In the genomic region with DNA sequence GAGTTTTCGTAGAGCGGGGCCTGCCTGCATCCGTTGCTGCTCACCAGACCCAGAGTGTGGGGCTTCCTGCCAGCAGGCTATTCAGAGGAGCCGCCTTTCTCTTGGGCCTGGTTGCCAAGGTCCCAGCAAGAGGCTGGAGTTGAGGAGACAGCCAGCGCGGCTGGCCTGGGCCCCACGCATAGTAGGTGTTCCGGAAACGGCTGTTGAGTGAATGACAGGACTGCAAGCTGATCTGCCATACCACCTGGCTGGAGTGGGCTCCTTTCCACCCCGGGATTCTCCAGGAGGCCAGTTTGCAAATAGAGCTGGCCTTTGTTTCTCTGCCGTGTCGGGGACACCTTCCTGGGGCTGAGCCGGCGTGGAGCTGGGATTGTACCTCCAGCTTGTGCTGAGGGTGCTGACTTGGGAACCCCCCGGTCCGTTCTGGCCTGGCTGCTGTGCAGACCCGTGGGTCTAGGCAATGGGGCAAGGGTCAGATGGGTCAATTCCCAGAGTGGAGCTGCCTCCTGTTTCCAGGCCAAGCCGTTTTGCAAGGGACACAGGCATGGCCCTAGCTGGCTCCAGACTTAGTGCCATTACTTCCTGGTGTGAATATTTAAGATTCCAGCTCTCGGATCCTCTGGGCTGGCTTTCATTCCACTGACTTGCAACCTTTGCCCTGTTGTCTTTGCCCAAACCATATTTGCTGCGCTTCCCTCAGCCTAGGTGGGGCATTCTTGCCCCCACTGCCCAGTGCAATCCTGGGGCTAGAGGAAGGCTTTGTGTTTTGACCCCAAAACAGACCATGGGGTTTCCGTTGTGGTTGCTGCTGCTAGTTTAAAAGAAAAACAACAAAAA, we compare ENCODE assay signal across 9 cellular contexts.
DNase-seq lines count a peak whose midpoint lies in the region; ATAC-seq and TF ChIP-seq lines count a peak whose summit lies in the region.
"Had no signal": no experiment of that assay in that cellular context is flagged by ENCODE, and none has a peak within 500 bp of the region (broad histone marks: within the 10 kb centered on the region; RNA-seq: fewer than 3 reads in every experiment).

No MANE protein-coding gene starts in this region.

- peaks cover 11% of the 10 kb centered on the region for H3K4me1 Mint-ChIP-seq in activated naive CD4-positive, alpha-beta T cell treated with anti-CD3 and anti-CD28 coated beads, Interleukin-2, amount 10 ng/mL, durations not matched to agents 7 days and 5 days

- CTCF ChIA-PET in activated naive CD4-positive, alpha-beta T cell treated with anti-CD3 and anti-CD28 coated beads, Interleukin-2, amount 10 ng/mL, durations not matched to agents 7 days and 5 days (lab: Charles Lee) = no interaction called here

- H3K4me3 Mint-ChIP-seq in activated naive CD4-positive, alpha-beta T cell treated with anti-CD3 and anti-CD28 coated beads, Interleukin-2, amount 10 ng/mL, durations not matched to agents 7 days and 5 days = no peak overlapping the region

- H3K27me3 Mint-ChIP-seq in activated naive CD4-positive, alpha-beta T cell treated with anti-CD3 and anti-CD28 coated beads, Interleukin-2, amount 10 ng/mL, durations not matched to agents 7 days and 5 days = no peaks in the 10 kb centered on the region

- in situ Hi-C loops in GM13977 (cut with MboI; ENCODE audit: low pct_unique_long_range_greater_than_20kb, low sequenced_read_pairs, unreplicated experiment) = no loop called here

- H3K9me3 Mint-ChIP-seq in activated naive CD4-positive, alpha-beta T cell treated with anti-CD3 and anti-CD28 coated beads, Interleukin-2, amount 10 ng/mL, durations not matched to agents 7 days and 5 days = no peaks in the 10 kb centered on the region

- peak overlapping the region; percentile 4 for H3K27ac ChIP-seq in rectal smooth muscle tissue (ENCODE audit: low read depth, low read length)
- H3K27ac ChIP-seq: HL-60 had no signal

- no peak for TF ChIP-seq CTCF in fibroblast of villous mesenchyme (IDR thresholded peaks at IDR 0.05; ENCODE audit: insufficient read depth, low read depth, low read length)
- TF ChIP-seq CTCF in GM13977 (IDR thresholded peaks at IDR 0.05; ENCODE audit: extremely low read depth, insufficient read depth, missing control alignments) = no peak

- peaks cover 5% of the 10 kb centered on the region for H3K4me1 ChIP-seq in rectal smooth muscle tissue (ENCODE audit: control insufficient read depth, insufficient read depth, low read length)

- H3K27ac Mint-ChIP-seq in activated naive CD4-positive, alpha-beta T cell treated with anti-CD3 and anti-CD28 coated beads, Interleukin-2, amount 10 ng/mL, durations not matched to agents 7 days and 5 days = no peak overlapping the region

- peaks cover 2% of the 10 kb centered on the region for H3K36me3 ChIP-seq in rectal smooth muscle tissue (ENCODE audit: control insufficient read depth, insufficient read depth, low read length)

- no peak overlapping the region for H3K9ac ChIP-seq in rectal smooth muscle tissue (ENCODE audit: low read length)

- H3K27me3 ChIP-seq in rectal smooth muscle tissue (ENCODE audit: control insufficient read depth, insufficient read depth, low read length) = no peaks in the 10 kb centered on the region

- no peak overlapping the region for H3K4me3 ChIP-seq in fibroblast of villous mesenchyme (ENCODE audit: low read depth, low read length)
- H3K4me3 ChIP-seq in rectal smooth muscle tissue (ENCODE audit: low read length) = peak overlapping the region; percentile 36

- ATAC-seq in GM19043 (IDR thresholded peaks at IDR 0.05; ENCODE audit: low read depth, unreplicated experiment) = peak; percentile 25

- peak; percentile 80 for DNase-seq in HuH-7.5 (ENCODE audit: low spot score)
- peak; percentile 26 for DNase-seq in fibroblast of villous mesenchyme (ENCODE audit: low read depth)
- no peak for DNase-seq in NCI-H1417 treated with DMSO at 0.1 percent for 48 hours (lab: John Stamatoyannopoulos, UW)
- DNase-seq in NCI-H1417 (lab: John Stamatoyannopoulos, UW) = no peak
- DNase-seq in GM13977 (ENCODE audit: low spot score) = no peak
- DNase-seq in activated naive CD4-positive, alpha-beta T cell treated with anti-CD3 and anti-CD28 coated beads, Interleukin-2, amount 10 ng/mL, durations not matched to agents 7 days and 5 days = no peak

- peaks cover 7% of the 10 kb centered on the region for H3K36me3 Mint-ChIP-seq in activated naive CD4-positive, alpha-beta T cell treated with anti-CD3 and anti-CD28 coated beads, Interleukin-2, amount 10 ng/mL, durations not matched to agents 7 days and 5 days

Comparison
In these comparisons a context has a peak if more than half of its experiments do, and no peak if none do; other contexts are left out.
1. DNase-seq: peak in HuH-7.5 (single experiment) and fibroblast of villous mesenchyme (single experiment); none in NCI-H1417 treated with DMSO at 0.1 percent for 48 hours (single experiment), NCI-H1417 (0 of 3), GM13977 (single experiment) and activated naive CD4-positive, alpha-beta T cell treated with anti-CD3 and anti-CD28 coated beads, Interleukin-2, amount 10 ng/mL, durations not matched to agents 7 days and 5 days (single experiment).